ENCODE assay signal across 3 cellular contexts in genomic region chr5:43236633-43237355, GRCh38.
TF ChIP-seq lines count a peak whose summit lies in the region.

No MANE protein-coding gene starts in this region.

TF ChIP-seq in liver, 16 proteins besides CTCF, POLR2A, EP300 and RAD21:
- peak; percentile 40 to 71 for TF ChIP-seq RXRA (IDR thresholded peaks at IDR 0.05)
- TF ChIP-seq JUND (IDR thresholded peaks at IDR 0.05): peak in 1 of 2 donors; percentile 48
- no peak for TF ChIP-seq NR2F2 (IDR thresholded peaks at IDR 0.05)
- TF ChIP-seq SP1 (IDR thresholded peaks at IDR 0.05): peak; percentile 56
- TF ChIP-seq YY1 (IDR thresholded peaks at IDR 0.05): peak; percentile 61
- TF ChIP-seq REST (IDR thresholded peaks at IDR 0.05): no peak
- TF ChIP-seq HNF4A (conservative IDR thresholded peaks at IDR 0.05): peak; percentile 63 to 66
- TF ChIP-seq FOXA2 (IDR thresholded peaks at IDR 0.05): peak; percentile 19
TF ChIP-seq in liver: peak in this region for 6.

TF ChIP-seq in HepG2, 621 proteins besides CTCF, POLR2A, EP300 and RAD21:
- TF ChIP-seq ZNF674 (CRISPR knock-in tag; IDR thresholded peaks at IDR 0.05; ENCODE audit: low read depth) (no peak), PHF20 (CRISPR knock-in tag; IDR thresholded peaks at IDR 0.05) (no peak), PRDM4 (CRISPR knock-in tag; IDR thresholded peaks at IDR 0.05; ENCODE audit: borderline replicate concordance) (no peak), ATF7-NPFF (CRISPR knock-in tag; IDR thresholded peaks at IDR 0.05; ENCODE audit: low read depth) (no peak), ZNF235 (CRISPR knock-in tag; IDR thresholded peaks at IDR 0.05; ENCODE audit: borderline replicate concordance) (no peak), CREBL2 (CRISPR knock-in tag; IDR thresholded peaks at IDR 0.05; ENCODE audit: borderline replicate concordance) (no peak), YY1 (IDR thresholded peaks at IDR 0.05; ENCODE audit: insufficient read depth, insufficient replicate concordance, low read depth, low read length) (no peak), HOXD1 (CRISPR knock-in tag; IDR thresholded peaks at IDR 0.05) (no peak), NFE2L1 (CRISPR knock-in tag; IDR thresholded peaks at IDR 0.05; ENCODE audit: borderline replicate concordance) (no peak), HNRNPUL1 (IDR thresholded peaks at IDR 0.05; ENCODE audit: low read depth, low read length) (no peak), RFX1 (IDR thresholded peaks at IDR 0.05) (no peak), ZMAT3 (CRISPR knock-in tag; conservative IDR thresholded peaks at IDR 0.05) (no peak)

TF ChIP-seq in GM12878, 131 proteins besides CTCF, POLR2A, EP300 and RAD21:
- TF ChIP-seq JUNB (IDR thresholded peaks at IDR 0.05) (peak; percentile 17; the same call in 1 of the 2 replicates), CREM (IDR thresholded peaks at IDR 0.05; ENCODE audit: low read depth) (0 out of 2 replicates have a peak, but pooled peaks have one; percentile 27), E4F1 (IDR thresholded peaks at IDR 0.05; ENCODE audit: borderline replicate concordance, partially characterized antibody) (no peak), ZBTB40 (IDR thresholded peaks at IDR 0.05; ENCODE audit: borderline replicate concordance) (no peak), EZH2 (IDR thresholded peaks at IDR 0.05; ENCODE audit: borderline replicate concordance, control insufficient read depth, low read depth, low read length) (no peak), GABPA (IDR thresholded peaks at IDR 0.05; ENCODE audit: low read depth) (no peak), ETV6 (conservative IDR thresholded peaks at IDR 0.05 in 1 of 2, IDR thresholded peaks at IDR 0.05 in 1 of 2; ENCODE audit: borderline replicate concordance in 1 of 2, low read depth in 1 of 2) (no peak), NR2C1 (IDR thresholded peaks at IDR 0.05) (no peak)
